Comparison of ENCODE assay signal across 21 cellular contexts in the genomic region with DNA sequence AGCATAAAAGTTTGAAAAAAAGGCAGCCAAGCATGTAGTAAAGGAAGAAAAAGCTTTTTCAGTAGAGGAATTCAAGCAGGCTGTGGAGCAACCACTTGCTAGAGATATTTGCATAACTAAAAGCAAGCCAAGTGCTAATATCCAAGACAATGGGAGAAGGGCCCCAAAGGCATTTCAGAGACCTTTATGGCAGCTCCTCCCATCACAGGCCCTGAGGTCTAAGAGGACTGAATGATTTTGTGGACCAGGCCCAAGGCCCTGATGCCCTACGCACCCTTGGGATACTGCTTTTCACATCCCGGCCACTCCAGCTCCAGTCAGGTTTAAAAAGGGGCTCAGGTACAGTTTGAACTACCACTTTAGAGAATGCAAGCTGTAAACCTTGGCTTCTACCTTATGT.
"Had no signal": no experiment of that assay in that cellular context is flagged by ENCODE, and none has a peak within 500 bp of the region (broad histone marks: within the 10 kb centered on the region; RNA-seq: fewer than 3 reads in every experiment).

No MANE protein-coding gene starts in this region.

- H3K27me3 Mint-ChIP-seq: naive thymus-derived CD8-positive, alpha-beta T cell; stimulated activated naive B cell treated with anti-CD40 and anti-IgM and Interleukin-4, amounts not matched to agents 10 μg/mL and 1 μg/mL and 100 μg/mL, for 72 hours; stimulated activated naive CD8-positive, alpha-beta T cell treated with anti-CD3 and anti-CD28 coated beads, Interleukin-15, amount 100 ng/mL, for 72 hours had no signal

- DNase-seq: effector CD4-positive, alpha-beta T cell; endodermal cell; erythroblast; foreskin keratinocyte; kidney; left colon; mucosa of descending colon; naive thymus-derived CD8-positive, alpha-beta T cell; psoas muscle; retina; spleen; stimulated activated CD4-positive, alpha-beta T cell treated with anti-CD3 and anti-CD28 coated beads, Interleukin-15, amount 100 ng/mL, for 24 hours; stimulated activated CD4-positive, alpha-beta T cell treated with anti-CD3 and anti-CD28 coated beads, Interleukin-1b, Interleukin-23, amount 100 ng/mL, for 48 hours; stimulated activated CD4-positive, alpha-beta T cell treated with anti-CD3 and anti-CD28 coated beads, Interleukin-4, amount 100 ng/mL, for 4 hours; stimulated activated naive B cell treated with anti-CD40 and anti-IgM and Interleukin-4, amounts not matched to agents 10 μg/mL and 1 μg/mL and 100 μg/mL, for 72 hours; stimulated activated naive CD8-positive, alpha-beta T cell treated with anti-CD3 and anti-CD28 coated beads, Interleukin-15, amount 100 ng/mL, for 72 hours; transverse colon had no signal

- ATAC-seq: foreskin keratinocyte; left colon; mucosa of descending colon; naive thymus-derived CD8-positive, alpha-beta T cell; psoas muscle; sciatic nerve; stimulated activated naive B cell treated with anti-CD40 and anti-IgM and Interleukin-4, amounts not matched to agents 10 μg/mL and 1 μg/mL and 100 μg/mL, for 72 hours; stimulated activated naive CD8-positive, alpha-beta T cell treated with anti-CD3 and anti-CD28 coated beads, Interleukin-15, amount 100 ng/mL, for 72 hours had no signal

- H3K4me1 Mint-ChIP-seq: endodermal cell; naive thymus-derived CD8-positive, alpha-beta T cell; stimulated activated naive B cell treated with anti-CD40 and anti-IgM and Interleukin-4, amounts not matched to agents 10 μg/mL and 1 μg/mL and 100 μg/mL, for 72 hours; stimulated activated naive CD8-positive, alpha-beta T cell treated with anti-CD3 and anti-CD28 coated beads, Interleukin-15, amount 100 ng/mL, for 72 hours had no signal

- H3K36me3 ChIP-seq: neutrophil, spleen, thoracic aorta, transverse colon had no signal

- H3K4me1 ChIP-seq: psoas muscle, spleen, transverse colon had no signal

- H3K27ac Mint-ChIP-seq: endodermal cell; naive thymus-derived CD8-positive, alpha-beta T cell; stimulated activated naive B cell treated with anti-CD40 and anti-IgM and Interleukin-4, amounts not matched to agents 10 μg/mL and 1 μg/mL and 100 μg/mL, for 72 hours had no signal

- H3K27me3 ChIP-seq: foreskin keratinocyte, neutrophil, spleen, transverse colon had no signal

- H3K36me3 Mint-ChIP-seq: stimulated activated naive B cell treated with anti-CD40 and anti-IgM and Interleukin-4, amounts not matched to agents 10 μg/mL and 1 μg/mL and 100 μg/mL, for 72 hours had no signal

- H3K27ac ChIP-seq: coronary artery, foreskin keratinocyte, neutrophil, psoas muscle, spleen, thoracic aorta, transverse colon had no signal

- H3K9me3 ChIP-seq: mucosa of descending colon, neutrophil, psoas muscle, thoracic aorta, transverse colon had no signal

- H3K4me3 ChIP-seq: coronary artery, mucosa of descending colon, psoas muscle, spleen, thoracic aorta, transverse colon had no signal

- H3K4me3 Mint-ChIP-seq: endodermal cell; naive thymus-derived CD8-positive, alpha-beta T cell; stimulated activated naive B cell treated with anti-CD40 and anti-IgM and Interleukin-4, amounts not matched to agents 10 μg/mL and 1 μg/mL and 100 μg/mL, for 72 hours; stimulated activated naive CD8-positive, alpha-beta T cell treated with anti-CD3 and anti-CD28 coated beads, Interleukin-15, amount 100 ng/mL, for 72 hours had no signal
